7 cellular contexts compared by ENCODE assay signal in genomic region chr21:10347675-10348074, GRCh38.
A peak's percentile ranks its signal among the peaks of the same experiment; 100 is the strongest.
DNase-seq lines count a peak whose midpoint lies in the region; ATAC-seq and TF ChIP-seq lines count a peak whose summit lies in the region.
"Not testable (repeated sequence)": the region's sequence is repeated elsewhere in the genome, so short reads cannot be mapped to it uniquely, and the experiment has no call there.

No MANE protein-coding gene starts in this region.

- not testable (repeated sequence) for H3K27ac Mint-ChIP-seq in CD14-positive monocyte; stimulated activated naive CD8-positive, alpha-beta T cell treated with anti-CD3 and anti-CD28 coated beads, Interleukin-15, amount 100 ng/mL, for 72 hours

- not testable (repeated sequence) for H3K27me3 Mint-ChIP-seq in CD14-positive monocyte (ENCODE audit: low read depth in 3 of 3); stimulated activated naive CD8-positive, alpha-beta T cell treated with anti-CD3 and anti-CD28 coated beads, Interleukin-15, amount 100 ng/mL, for 72 hours

- peaks cover 40 to 59% (median 50%) of the 10 kb centered on the region in 7 donors for H3K9me3 Mint-ChIP-seq in CD14-positive monocyte
- peaks cover 39 to 75% of the 10 kb centered on the region in 2 donors for H3K9me3 Mint-ChIP-seq in stimulated activated naive CD8-positive, alpha-beta T cell treated with anti-CD3 and anti-CD28 coated beads, Interleukin-15, amount 100 ng/mL, for 72 hours

- H3K4me3 Mint-ChIP-seq in CD14-positive monocyte; stimulated activated naive CD8-positive, alpha-beta T cell treated with anti-CD3 and anti-CD28 coated beads, Interleukin-15, amount 100 ng/mL, for 72 hours: not testable (repeated sequence)

- not testable (repeated sequence) for H3K36me3 ChIP-seq in lung (ENCODE audit: control insufficient read depth in 2 of 2, insufficient read depth in 2 of 2, low read length in 2 of 2); psoas muscle (ENCODE audit: insufficient read depth in 1 of 2, low read depth in 1 of 2)

- H3K36me3 Mint-ChIP-seq in CD14-positive monocyte: not testable (repeated sequence)

- H3K9me3 ChIP-seq in right cardiac atrium (ENCODE audit: control insufficient read depth, low read length): not testable (repeated sequence)
- H3K9me3 ChIP-seq in lung (ENCODE audit: control insufficient read depth in 2 of 2, insufficient read depth in 1 of 2, low read length in 1 of 2) (peaks cover 0 to 29% of the 10 kb centered on the region in 2 donors), psoas muscle (peaks cover 34% of the 10 kb centered on the region)

- ATAC-seq in Right ventricle myocardium inferior (peak; percentile 7), right cardiac atrium (peak; percentile 10 to 28), psoas muscle (peak; percentile 13 to 26 (median 18))
- not testable (repeated sequence) for ATAC-seq in lung (ENCODE audit: insufficient read depth, low FRiP score)
- peak; percentile 3 for ATAC-seq in stimulated activated naive CD8-positive, alpha-beta T cell treated with anti-CD3 and anti-CD28 coated beads, Interleukin-15, amount 100 ng/mL, for 72 hours

- not testable (repeated sequence) for TF ChIP-seq CTCF in CD14-positive monocyte (IDR thresholded peaks at IDR 0.05); coronary artery (IDR thresholded peaks at IDR 0.05); lung (IDR thresholded peaks at IDR 0.05; ENCODE audit: control extremely low read depth, extremely low read depth); psoas muscle (IDR thresholded peaks at IDR 0.05)

- not testable (repeated sequence) for H3K27me3 ChIP-seq in right cardiac atrium (ENCODE audit: control insufficient read depth, insufficient read depth); lung (ENCODE audit: control insufficient read depth, insufficient read depth); psoas muscle (ENCODE audit: insufficient read depth in 3 of 3, low read length in 2 of 3)

- not testable (repeated sequence) for H3K4me1 Mint-ChIP-seq in CD14-positive monocyte; stimulated activated naive CD8-positive, alpha-beta T cell treated with anti-CD3 and anti-CD28 coated beads, Interleukin-15, amount 100 ng/mL, for 72 hours

- not testable (repeated sequence) for H3K27ac ChIP-seq in coronary artery; right cardiac atrium (ENCODE audit: low read length); lung (ENCODE audit: low read depth in 1 of 2, low read length in 1 of 2); psoas muscle

- peak; percentile 54 for DNase-seq in CD14-positive monocyte (ENCODE audit: low spot score)
- DNase-seq in coronary artery (ENCODE audit: low spot score): peak; percentile 77
- peak; percentile 72 for DNase-seq in Right ventricle myocardium inferior (ENCODE audit: missing footprints)
- DNase-seq in right cardiac atrium: peak in 2 of 3 donors; percentile 40 to 65
- peak; percentile 32 for DNase-seq in lung (ENCODE audit: low spot score)
- DNase-seq in psoas muscle; stimulated activated naive CD8-positive, alpha-beta T cell treated with anti-CD3 and anti-CD28 coated beads, Interleukin-15, amount 100 ng/mL, for 72 hours: not testable (repeated sequence)

- intact Hi-C loops in CD14-positive monocyte (cut with micrococcal nuclease); Right ventricle myocardium inferior (cut with DNase I); right cardiac atrium (cut with DNase I); psoas muscle (cut with DNase I): not testable (repeated sequence)

- 70% methylated on average over 7 of the region's 7 CpGs for WGBS in right cardiac atrium
- WGBS in lung, 2 donors: 71 to 76% methylated on average over 7 of the region's 7 CpGs
- 69 to 73% (median 72%) methylated on average over 7 of the region's 7 CpGs for WGBS in psoas muscle, 3 donors

- not testable (repeated sequence) for H3K4me3 ChIP-seq in coronary artery; right cardiac atrium (ENCODE audit: low read length); lung; psoas muscle

- not testable (repeated sequence) for H3K4me1 ChIP-seq in right cardiac atrium (ENCODE audit: control insufficient read depth, insufficient read depth, low read length); lung (ENCODE audit: control insufficient read depth in 2 of 2, insufficient read depth in 2 of 2, low read length in 2 of 2); psoas muscle
